Comparison of ENCODE assay signal across 8 cellular contexts in genomic region chr9:128505414-128505765, GRCh38. TPM values are rescaled to one million over a fixed set of nuclear protein-coding genes. Genes with fewer than 3 reads are reported as not detected.
DNase-seq lines count a peak whose midpoint lies in the region; ATAC-seq and TF ChIP-seq lines count a peak whose summit lies in the region.

No MANE protein-coding gene starts in this region.

- ATAC-seq in GM23338 = no peak
- peak; percentile 17 for ATAC-seq in foreskin keratinocyte
- no peak for ATAC-seq in HG03039 (IDR thresholded peaks at IDR 0.05; ENCODE audit: unreplicated experiment)

- H3K4me3 Mint-ChIP-seq in GM23338 = peak overlapping the region; percentile 100

- H3K27ac ChIP-seq in GM23338 (ENCODE audit: low read depth) (no peak overlapping the region), SU-DHL-6 (ENCODE audit: low read depth, low read length) (no peak overlapping the region), foreskin keratinocyte (peak overlapping the region; percentile 55), skeletal muscle tissue (ENCODE audit: low read depth, low read length) (peak overlapping the region; percentile 75)

- peaks cover 3% of the 10 kb centered on the region for H3K36me3 Mint-ChIP-seq in GM23338 (ENCODE audit: low read depth)

- H3K9me3 ChIP-seq in SU-DHL-6 (ENCODE audit: insufficient read depth, low read length) (no peaks in the 10 kb centered on the region), skeletal muscle tissue (ENCODE audit: control insufficient read depth in 3 of 3, low read length in 3 of 3) (no peaks in the 10 kb centered on the region)

- TF ChIP-seq CTCF in GM23338 (conservative IDR thresholded peaks at IDR 0.05; ENCODE audit: low read depth in 2 of 2) = no peak
- TF ChIP-seq CTCF in SU-DHL-6 (IDR thresholded peaks at IDR 0.05; ENCODE audit: insufficient read depth, low read length, poor library complexity, severe bottlenecking) = no peak
- TF ChIP-seq CTCF in foreskin keratinocyte (conservative IDR thresholded peaks at IDR 0.05) = no peak

- H3F3A ChIP-seq in GM23338 (replicated peaks; ENCODE audit: low read depth) = peaks cover 7% of the 10 kb centered on the region; the same call in 1 of the 2 replicates
- H3F3A ChIP-seq in SU-DHL-6 (ENCODE audit: insufficient read depth) = peaks cover 11% of the 10 kb centered on the region; the same call in 1 of the 2 replicates

- peak overlapping the region; percentile 92 for H3K4me3 ChIP-seq in GM23338
- peak overlapping the region; percentile 79 for H3K4me3 ChIP-seq in SU-DHL-6 (ENCODE audit: insufficient read depth, low read length, poor library complexity, severe bottlenecking)
- peak overlapping the region; percentile 96 to 99 (median 98) for H3K4me3 ChIP-seq in skeletal muscle tissue (ENCODE audit: low read length in 3 of 3)

- no peaks in the 10 kb centered on the region for H3K27me3 ChIP-seq in GM23338 (ENCODE audit: insufficient read depth)
- H3K27me3 ChIP-seq in SU-DHL-6 (ENCODE audit: low read length) = no peaks in the 10 kb centered on the region
- H3K27me3 ChIP-seq in foreskin keratinocyte = no peaks in the 10 kb centered on the region
- H3K27me3 ChIP-seq in skeletal muscle tissue (ENCODE audit: control insufficient read depth in 3 of 3, insufficient read depth in 3 of 3, low read length in 3 of 3) = no peaks in the 10 kb centered on the region

- H3K9me3 Mint-ChIP-seq in GM23338 = no peaks in the 10 kb centered on the region

- peaks cover 8% of the 10 kb centered on the region; the same call in 1 of the 2 replicates for H3K4me1 ChIP-seq in GM23338 (ENCODE audit: insufficient read depth)
- peaks cover 11% of the 10 kb centered on the region for H3K4me1 ChIP-seq in foreskin keratinocyte
- H3K4me1 ChIP-seq in skeletal muscle tissue (ENCODE audit: control insufficient read depth in 3 of 3, insufficient read depth in 3 of 3, low read length in 3 of 3) = peaks cover 8 to 19% (median 19%) of the 10 kb centered on the region in 3 donors

- H3K27me3 Mint-ChIP-seq in GM23338 (ENCODE audit: insufficient read depth, low read depth, poor library complexity) = no peaks in the 10 kb centered on the region

- H4K20me1 ChIP-seq in GM23338 (replicated peaks; ENCODE audit: insufficient read depth) (peaks cover 6% of the 10 kb centered on the region; the same call in 1 of the 2 replicates), SU-DHL-6 (ENCODE audit: low read depth, low read length) (no peaks in the 10 kb centered on the region)

- H3K9ac ChIP-seq in SU-DHL-6 (ENCODE audit: low read length) = peak overlapping the region; percentile 87
- peak overlapping the region; percentile 79 to 99 (median 97) for H3K9ac ChIP-seq in skeletal muscle tissue (ENCODE audit: low read depth in 1 of 3, low read length in 3 of 3)

- H3K79me2 ChIP-seq in GM23338 (replicated peaks; ENCODE audit: insufficient read depth) (peaks cover 5% of the 10 kb centered on the region; the same call in 1 of the 2 replicates), SU-DHL-6 (ENCODE audit: insufficient read depth, low read length) (peaks cover 33% of the 10 kb centered on the region)

- H3K9me2 ChIP-seq in GM23338 (ENCODE audit: insufficient read depth) (no peaks in the 10 kb centered on the region), SU-DHL-6 (replicated peaks; ENCODE audit: insufficient read depth, low read length) (no peaks in the 10 kb centered on the region)

- H2AFZ ChIP-seq in GM23338 (no peak overlapping the region; the same call in 1 of the 2 replicates), SU-DHL-6 (ENCODE audit: low read depth, low read length, severe bottlenecking) (peak overlapping the region; percentile 77)

- H3K4me2 ChIP-seq in GM23338 = peak overlapping the region; percentile 95
- H3K4me2 ChIP-seq in SU-DHL-6 (ENCODE audit: low read depth, low read length, poor library complexity, severe bottlenecking) = peak overlapping the region; percentile 68

- H3K36me3 ChIP-seq in GM23338 (ENCODE audit: insufficient read depth) (no peaks in the 10 kb centered on the region), SU-DHL-6 (ENCODE audit: low read length) (0 out of 2 replicates have a peak, but pooled peaks cover 8% of the 10 kb centered on the region), skeletal muscle tissue (ENCODE audit: control insufficient read depth in 3 of 3, insufficient read depth in 3 of 3, low read length in 3 of 3) (peaks cover 5 to 11% (median 10%) of the 10 kb centered on the region in 3 donors)

- DNase-seq in GM23338 (ENCODE audit: low spot score) (no peak), foreskin keratinocyte (peak; percentile 12 to 46), DMS53 treated with DMSO at 0.1 percent for 48 hours (lab: John Stamatoyannopoulos, UW; ENCODE audit: unreplicated experiment) (no peak), H4 (ENCODE audit: low spot score) (no peak), A172 (ENCODE audit: low spot score) (no peak)

- no peak overlapping the region for H3K27ac Mint-ChIP-seq in GM23338

- peaks cover 4% of the 10 kb centered on the region; the same call in 2 of the 3 replicates for H3K4me1 Mint-ChIP-seq in GM23338

TF ChIP-seq in GM23338, 12 proteins besides CTCF, POLR2A, EP300 and RAD21:
- TF ChIP-seq, protein P1, sequence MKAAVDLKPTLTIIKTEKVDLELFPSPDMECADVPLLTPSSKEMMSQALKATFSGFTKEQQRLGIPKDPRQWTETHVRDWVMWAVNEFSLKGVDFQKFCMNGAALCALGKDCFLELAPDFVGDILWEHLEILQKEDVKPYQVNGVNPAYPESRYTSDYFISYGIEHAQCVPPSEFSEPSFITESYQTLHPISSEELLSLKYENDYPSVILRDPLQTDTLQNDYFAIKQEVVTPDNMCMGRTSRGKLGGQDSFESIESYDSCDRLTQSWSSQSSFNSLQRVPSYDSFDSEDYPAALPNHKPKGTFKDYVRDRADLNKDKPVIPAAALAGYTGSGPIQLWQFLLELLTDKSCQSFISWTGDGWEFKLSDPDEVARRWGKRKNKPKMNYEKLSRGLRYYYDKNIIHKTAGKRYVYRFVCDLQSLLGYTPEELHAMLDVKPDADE (IDR thresholded peaks at IDR 0.05) = no peak
- TF ChIP-seq JUNB (IDR thresholded peaks at IDR 0.05; ENCODE audit: unreplicated experiment) = no peak

RNA-seq across cellular contexts. Expression of gene GLE1, which starts 0.9 kb away (rescaled TPM):
- total RNA-seq in GM23338 (2014; rRNA removed; shearing (Covaris generic)) = 19.6 and 22.1 TPM in 2 replicates
- 7.3 and 7.4 TPM in 2 replicates for polyA plus RNA-seq in GM23338 (2016; fragmentation: Nextera tagmentation; extraction: Ambion mirVana)
- 33.5 and 36.6 TPM in 2 replicates for total RNA-seq in foreskin keratinocyte
- 16.4 and 19.6 TPM in 2 replicates for polyA plus RNA-seq in foreskin keratinocyte
- 16.7 TPM for total RNA-seq in skeletal muscle tissue
- 30.3 and 35.5 TPM in 2 replicates for total RNA-seq in H4 (2014; rRNA removed; shearing (Covaris generic))
- total RNA-seq in A172 (2014; rRNA removed; shearing (Covaris generic)) = 97.5 and 101 TPM in 2 replicates

RNA-seq across cellular contexts. Expression of gene SPTAN1, which starts 47.0 kb away (rescaled TPM):
- total RNA-seq in GM23338 (2014; rRNA removed; shearing (Covaris generic)) = 160 and 195 TPM in 2 replicates
- 98.3 and 108 TPM in 2 replicates for polyA plus RNA-seq in GM23338 (2016; fragmentation: Nextera tagmentation; extraction: Ambion mirVana)
- total RNA-seq in foreskin keratinocyte = 128 and 131 TPM in 2 replicates
- 87.3 and 89.6 TPM in 2 replicates for polyA plus RNA-seq in foreskin keratinocyte
- 368 TPM for total RNA-seq in skeletal muscle tissue
- total RNA-seq in H4 (2014; rRNA removed; shearing (Covaris generic)) = 46.5 and 52.8 TPM in 2 replicates
- total RNA-seq in A172 (2014; rRNA removed; shearing (Covaris generic)) = 411 and 440 TPM in 2 replicates

RNA-seq across cellular contexts. Expression of gene ODF2, which starts 49.6 kb away (rescaled TPM):
- 23.5 and 26.9 TPM in 2 replicates for total RNA-seq in GM23338 (2014; rRNA removed; shearing (Covaris generic))
- 13.2 and 17.5 TPM in 2 replicates for polyA plus RNA-seq in GM23338 (2016; fragmentation: Nextera tagmentation; extraction: Ambion mirVana)
- total RNA-seq in foreskin keratinocyte = 37.1 and 40.0 TPM in 2 replicates
- 18.2 and 20.2 TPM in 2 replicates for polyA plus RNA-seq in foreskin keratinocyte
- total RNA-seq in skeletal muscle tissue = 15.7 TPM
- 28.6 and 30.2 TPM in 2 replicates for total RNA-seq in H4 (2014; rRNA removed; shearing (Covaris generic))
- 44.7 and 55.7 TPM in 2 replicates for total RNA-seq in A172 (2014; rRNA removed; shearing (Covaris generic))

Comparison
In these comparisons a context has a peak if more than half of its experiments do, and no peak if none do; other contexts are left out.
1. DNase-seq: peak in foreskin keratinocyte (2 of 2); none in GM23338 (single experiment), DMS53 treated with DMSO at 0.1 percent for 48 hours (single experiment), H4 (single experiment) and A172 (single experiment).
2. H3K27ac ChIP-seq: peak in foreskin keratinocyte (single experiment) and skeletal muscle tissue (single experiment); none in GM23338 (single experiment) and SU-DHL-6 (single experiment).
3. Peak in every context shown above with its lines, with median percentiles within 50 percentile points of each other: H3K4me3 ChIP-seq.